1 cellular context compared by ENCODE assay signal in genomic region chr22:22462813-22463567, GRCh38.
TF ChIP-seq lines count a peak whose summit lies in the region.

No MANE protein-coding gene starts in this region.

TF ChIP-seq in K562, 482 proteins besides CTCF, POLR2A, EP300 and RAD21 (continued from another document):
- TF ChIP-seq CHD2 (IDR thresholded peaks at IDR 0.05; ENCODE audit: low read depth, low read length) (no peak), ADNP (tag; IDR thresholded peaks at IDR 0.05) (peak; percentile 77), HDAC8 (tag; IDR thresholded peaks at IDR 0.05) (no peak), HMBOX1 (IDR thresholded peaks at IDR 0.05) (peak; percentile 59), ARNT (IDR thresholded peaks at IDR 0.05) (no peak), CSDE1 (IDR thresholded peaks at IDR 0.05) (no peak), TEAD1 (CRISPR knock-in tag; IDR thresholded peaks at IDR 0.05) (no peak), ZNF780A (CRISPR knock-in tag; IDR thresholded peaks at IDR 0.05) (no peak), MBD2 (IDR thresholded peaks at IDR 0.05; ENCODE audit: borderline replicate concordance, low read depth) (no peak), ZNF655 (CRISPR knock-in tag; IDR thresholded peaks at IDR 0.05) (peak; percentile 77; the same call in 1 of the 2 replicates), TAF9B (IDR thresholded peaks at IDR 0.05; ENCODE audit: partially characterized antibody) (no peak), IFI16 (CRISPR knock-in tag; IDR thresholded peaks at IDR 0.05) (no peak), ZNF41 (CRISPR knock-in tag; conservative IDR thresholded peaks at IDR 0.05) (no peak), RHOXF2B (CRISPR knock-in tag; conservative IDR thresholded peaks at IDR 0.05) (no peak), MAZ (CRISPR knock-in tag; conservative IDR thresholded peaks at IDR 0.05 in 1 of 2, IDR thresholded peaks at IDR 0.05 in 1 of 2) (no peak), ZBTB34 (CRISPR knock-in tag; IDR thresholded peaks at IDR 0.05) (no peak; the same call in 1 of the 2 replicates)
